24 cellular contexts compared by ENCODE assay signal in genomic region chr2:11028407-11028916, GRCh38.
DNase-seq lines count a peak whose midpoint lies in the region; ATAC-seq, FAIRE-seq and TF ChIP-seq lines count a peak whose summit lies in the region.
"Had no signal": no experiment of that assay in that cellular context is flagged by ENCODE, and none has a peak within 500 bp of the region (broad histone marks: within the 10 kb centered on the region; RNA-seq: fewer than 3 reads in every experiment).

No MANE protein-coding gene starts in this region.

- no peaks in the 10 kb centered on the region for H3K4me1 Mint-ChIP-seq in MCF 10A (ENCODE audit: insufficient read depth, unreplicated experiment)
- no peaks in the 10 kb centered on the region for H3K4me1 Mint-ChIP-seq in T-cell
- H3K4me1 Mint-ChIP-seq: activated CD4-positive, alpha-beta T cell treated with anti-CD3 and anti-CD28 coated beads, Interleukin-2, amount 10 ng/mL, durations not matched to agents 24 days and 14 days; B cell had no signal

- H3K4me2 ChIP-seq in Loucy (ENCODE audit: low read depth, low read length, poor library complexity, severe bottlenecking) = no peak overlapping the region
- H3K4me2 ChIP-seq: GM23338 had no signal

- DNase-seq in MCF 10A (ENCODE audit: unreplicated experiment) (no peak), breast epithelium (ENCODE audit: low spot score in 2 of 2) (no peak), bronchial epithelial cell (ENCODE audit: low read depth) (no peak), retinal pigment epithelial cell (ENCODE audit: low read depth) (no peak), T-cell (no peak), NCI-H1417 treated with DMSO at 0.1 percent for 48 hours (lab: John Stamatoyannopoulos, UW) (no peak)
- DNase-seq: activated CD4-positive, alpha-beta T cell treated with anti-CD3 and anti-CD28 coated beads, Interleukin-2, amount 10 ng/mL, durations not matched to agents 24 days and 14 days; activated T-cell treated with anti-CD3 and anti-CD28 coated beads, Interleukin-2, amount 50 U/mL, for 4 hours; DND-41; effector CD8-positive, alpha-beta T cell; esophagus squamous epithelium; NCI-H1417; NCI-H446 treated with DMSO at 0.1 percent for 48 hours; small intestine; upper lobe of right lung had no signal

- TF ChIP-seq CTCF in MCF 10A (IDR thresholded peaks at IDR 0.05; ENCODE audit: unreplicated experiment) = peak; percentile 18
- TF ChIP-seq CTCF in breast epithelium (IDR thresholded peaks at IDR 0.05) = no peak
- TF ChIP-seq CTCF in Loucy (conservative IDR thresholded peaks at IDR 0.05; ENCODE audit: low read length) = 0 out of 2 replicates have a peak, but pooled peaks have one; percentile 15
- TF ChIP-seq CTCF in bronchial epithelial cell (IDR thresholded peaks at IDR 0.05; ENCODE audit: insufficient read depth, low read length, severe bottlenecking) = peak; percentile 48
- peak; percentile 25 for TF ChIP-seq CTCF in retinal pigment epithelial cell (conservative IDR thresholded peaks at IDR 0.05; ENCODE audit: low read depth, low read length)

- no peak overlapping the region for H3K4me3 ChIP-seq in breast epithelium
- no peak overlapping the region for H3K4me3 ChIP-seq in Loucy (ENCODE audit: low read length, poor library complexity, severe bottlenecking)
- no peak overlapping the region for H3K4me3 ChIP-seq in bronchial epithelial cell (ENCODE audit: low read depth, low read length)
- H3K4me3 ChIP-seq in retinal pigment epithelial cell (ENCODE audit: low read length) = no peak overlapping the region
- H3K4me3 ChIP-seq: body of pancreas, esophagus squamous epithelium, GM23338, prostate gland, upper lobe of right lung had no signal

- no peaks in the 10 kb centered on the region for H4K20me1 ChIP-seq in Loucy (ENCODE audit: insufficient read depth, low read length, poor library complexity, severe bottlenecking)

- no peaks in the 10 kb centered on the region for H3K9me2 ChIP-seq in Loucy (replicated peaks; ENCODE audit: low read depth, low read length)

- H3K27ac ChIP-seq in breast epithelium = no peak overlapping the region
- H3K27ac ChIP-seq: body of pancreas, esophagus squamous epithelium, prostate gland, upper lobe of right lung, VCaP had no signal

- no peak overlapping the region for H3K4me3 Mint-ChIP-seq in MCF 10A (ENCODE audit: unreplicated experiment)
- H3K4me3 Mint-ChIP-seq in T-cell = no peak overlapping the region
- H3K4me3 Mint-ChIP-seq: activated CD4-positive, alpha-beta T cell treated with anti-CD3 and anti-CD28 coated beads, Interleukin-2, amount 10 ng/mL, durations not matched to agents 24 days and 14 days; activated T-cell treated with anti-CD3 and anti-CD28 coated beads, Interleukin-2, amount 50 U/mL, for 4 hours; B cell; GM23338; T-helper 2 cell treated with Interferon-gamma antibody and Interleukin-4, amounts not matched to agents 5 μg/mL and 100 μg/mL, for 36 hours had no signal

- H3K36me3 Mint-ChIP-seq in MCF 10A (ENCODE audit: insufficient read depth, unreplicated experiment) = no peaks in the 10 kb centered on the region
- H3K36me3 Mint-ChIP-seq in T-cell = no peaks in the 10 kb centered on the region

- BruUV-seq in MCF 10A (replicated peaks; lab: Mats Ljungman, UMichigan) = no TSS peak

- no peak overlapping the region for H2AFZ ChIP-seq in Loucy (ENCODE audit: low read length)
- H2AFZ ChIP-seq: GM23338 had no signal

- H3K4me1 ChIP-seq in breast epithelium (no peaks in the 10 kb centered on the region), Loucy (ENCODE audit: insufficient read depth, low read length, poor library complexity, severe bottlenecking) (no peaks in the 10 kb centered on the region)
- H3K4me1 ChIP-seq: prostate gland, upper lobe of right lung had no signal

- FAIRE-seq in bronchial epithelial cell (lab: Jason Lieb, UNC) = no peak
- FAIRE-seq: A204.1, small intestine had no signal

- H3K9me3 ChIP-seq in breast epithelium = no peaks in the 10 kb centered on the region
- H3K9me3 ChIP-seq in Loucy (ENCODE audit: insufficient read depth, low read depth, low read length) = no peaks in the 10 kb centered on the region
- H3K9me3 ChIP-seq: body of pancreas, esophagus squamous epithelium, prostate gland had no signal

- no peaks in the 10 kb centered on the region for H3K27me3 ChIP-seq in breast epithelium
- H3K27me3 ChIP-seq in Loucy (ENCODE audit: insufficient read depth, low read length, poor library complexity, severe bottlenecking) = no peaks in the 10 kb centered on the region
- peaks cover 2% of the 10 kb centered on the region for H3K27me3 ChIP-seq in bronchial epithelial cell (ENCODE audit: control insufficient read depth, insufficient read depth, low read length)
- H3K27me3 ChIP-seq: body of pancreas, esophagus squamous epithelium, upper lobe of right lung had no signal

- no peaks in the 10 kb centered on the region for H3K9me3 Mint-ChIP-seq in MCF 10A (ENCODE audit: unreplicated experiment)
- peaks cover 4 to 8% (median 8%) of the 10 kb centered on the region in 3 donors for H3K9me3 Mint-ChIP-seq in T-cell
- H3K9me3 Mint-ChIP-seq: activated CD4-positive, alpha-beta T cell treated with anti-CD3 and anti-CD28 coated beads, Interleukin-2, amount 10 ng/mL, durations not matched to agents 24 days and 14 days; T-helper 2 cell treated with Interferon-gamma antibody and Interleukin-4, amounts not matched to agents 5 μg/mL and 100 μg/mL, for 36 hours had no signal

- H3K36me3 ChIP-seq in breast epithelium = no peaks in the 10 kb centered on the region
- no peaks in the 10 kb centered on the region for H3K36me3 ChIP-seq in Loucy (ENCODE audit: insufficient read depth, low read length)
- no peaks in the 10 kb centered on the region for H3K36me3 ChIP-seq in bronchial epithelial cell (ENCODE audit: control insufficient read depth, insufficient read depth, low read length)
- H3K36me3 ChIP-seq: esophagus squamous epithelium, prostate gland, upper lobe of right lung had no signal

- H3K79me2 ChIP-seq in Loucy (ENCODE audit: insufficient read depth, low read length) = no peaks in the 10 kb centered on the region

- no peak overlapping the region for H3K27ac Mint-ChIP-seq in MCF 10A (ENCODE audit: low read depth, unreplicated experiment)
- H3K27ac Mint-ChIP-seq in T-cell = no peak overlapping the region
- H3K27ac Mint-ChIP-seq: activated CD4-positive, alpha-beta T cell treated with anti-CD3 and anti-CD28 coated beads, Interleukin-2, amount 10 ng/mL, durations not matched to agents 24 days and 14 days; B cell; GM23338; T-helper 2 cell treated with Interferon-gamma antibody and Interleukin-4, amounts not matched to agents 5 μg/mL and 100 μg/mL, for 36 hours had no signal

- H3F3A ChIP-seq in Loucy (ENCODE audit: low read depth) = no peaks in the 10 kb centered on the region

- POLR2A ChIA-PET in MCF 10A (lab: Yijun Ruan, JAX) = no interaction called here
- POLR2A ChIA-PET in T-cell (lab: Charles Lee) = no interaction called here

- no peak overlapping the region for H3K9ac ChIP-seq in Loucy (ENCODE audit: low read depth, low read length, poor library complexity, severe bottlenecking)

- intact Hi-C loops in MCF 10A (cut with micrococcal nuclease) (no loop called here), breast epithelium (cut with DNase I; ENCODE audit: low total_unique reads) (no loop called here)

- peaks cover 33% of the 10 kb centered on the region for H3K27me3 Mint-ChIP-seq in MCF 10A (ENCODE audit: insufficient read depth, unreplicated experiment)
- H3K27me3 Mint-ChIP-seq in T-cell = peaks cover 3% of the 10 kb centered on the region in 2 donors

- CTCF ChIA-PET in MCF 10A (lab: Yijun Ruan, JAX) = interaction anchor here (0.6 to 1.5 kb wide), 3 partner anchors 80 to 929 kb away, joined by 3 to 4 read pairs (median 3); no protein-coding TSS in a partner anchor
- CTCF ChIA-PET in T-cell (lab: Charles Lee) = interaction anchor here in 1 of 2 donors (0.6 kb wide), 1 partner anchor 1627 kb away, joined by 3 read pairs; no protein-coding TSS in a partner anchor

- no peak for TF ChIP-seq POLR2A in breast epithelium (IDR thresholded peaks at IDR 0.05)

- ATAC-seq in T-cell (replicated peaks in 1 of 4) = no peak
- no peak for ATAC-seq in GM18870 (IDR thresholded peaks at IDR 0.05; ENCODE audit: unreplicated experiment)
- ATAC-seq: activated T-cell treated with anti-CD3 and anti-CD28 coated beads, Interleukin-2, amount 50 U/mL, for 4 hours; body of pancreas; upper lobe of right lung had no signal

Comparison
In these comparisons a context has a peak if more than half of its experiments do, and no peak if none do; other contexts are left out.
1. CTCF ChIP-seq: peak in MCF 10A (single experiment), Loucy (single experiment), bronchial epithelial cell (single experiment) and retinal pigment epithelial cell (single experiment); none in breast epithelium (0 of 3).